Comparison of ENCODE assay signal across 1 cellular context in the genomic region with DNA sequence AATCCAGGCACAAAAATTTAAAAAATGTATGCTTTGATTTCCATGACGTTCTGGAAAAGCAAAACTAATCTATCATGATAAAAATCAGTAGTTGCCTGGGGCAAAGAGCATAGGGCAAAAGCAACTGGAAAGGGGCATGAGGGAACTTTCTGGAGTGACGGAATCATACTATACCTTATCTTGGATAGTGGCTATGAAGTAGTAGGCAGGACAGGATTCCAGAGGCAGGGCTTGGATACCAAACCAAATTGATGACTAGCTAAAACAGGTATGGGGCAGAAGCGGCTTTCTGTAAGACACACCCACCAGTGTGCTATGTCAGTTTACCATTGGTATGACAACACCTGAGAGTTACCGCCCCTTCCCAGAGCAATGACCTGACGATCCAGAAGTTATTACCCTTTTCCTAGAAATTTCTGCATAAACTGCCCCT.
TF ChIP-seq lines count a peak whose summit lies in the region.

No MANE protein-coding gene starts in this region.

TF ChIP-seq in HCT116, 20 proteins besides CTCF, POLR2A, EP300 and RAD21:
- TF ChIP-seq ZNF274 (IDR thresholded peaks at IDR 0.05; ENCODE audit: low read depth, low read length) (no peak), JUND (IDR thresholded peaks at IDR 0.05) (no peak), EZH2 (IDR thresholded peaks at IDR 0.05) (no peak), TCF7L2 (IDR thresholded peaks at IDR 0.05; ENCODE audit: borderline replicate concordance, extremely low read depth, insufficient read depth, insufficient read length) (no peak), SP1 (IDR thresholded peaks at IDR 0.05; ENCODE audit: low read depth) (no peak), ELF1 (IDR thresholded peaks at IDR 0.05; ENCODE audit: borderline replicate concordance, low read depth) (no peak), SRF (IDR thresholded peaks at IDR 0.05; ENCODE audit: low read depth) (no peak), EZH2phosphoT487 (IDR thresholded peaks at IDR 0.05; ENCODE audit: borderline replicate concordance) (no peak)
- TF ChIP-seq, protein P1, sequence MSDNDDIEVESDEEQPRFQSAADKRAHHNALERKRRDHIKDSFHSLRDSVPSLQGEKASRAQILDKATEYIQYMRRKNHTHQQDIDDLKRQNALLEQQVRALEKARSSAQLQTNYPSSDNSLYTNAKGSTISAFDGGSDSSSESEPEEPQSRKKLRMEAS (IDR thresholded peaks at IDR 0.05): no peak
- TF ChIP-seq, protein P2, sequence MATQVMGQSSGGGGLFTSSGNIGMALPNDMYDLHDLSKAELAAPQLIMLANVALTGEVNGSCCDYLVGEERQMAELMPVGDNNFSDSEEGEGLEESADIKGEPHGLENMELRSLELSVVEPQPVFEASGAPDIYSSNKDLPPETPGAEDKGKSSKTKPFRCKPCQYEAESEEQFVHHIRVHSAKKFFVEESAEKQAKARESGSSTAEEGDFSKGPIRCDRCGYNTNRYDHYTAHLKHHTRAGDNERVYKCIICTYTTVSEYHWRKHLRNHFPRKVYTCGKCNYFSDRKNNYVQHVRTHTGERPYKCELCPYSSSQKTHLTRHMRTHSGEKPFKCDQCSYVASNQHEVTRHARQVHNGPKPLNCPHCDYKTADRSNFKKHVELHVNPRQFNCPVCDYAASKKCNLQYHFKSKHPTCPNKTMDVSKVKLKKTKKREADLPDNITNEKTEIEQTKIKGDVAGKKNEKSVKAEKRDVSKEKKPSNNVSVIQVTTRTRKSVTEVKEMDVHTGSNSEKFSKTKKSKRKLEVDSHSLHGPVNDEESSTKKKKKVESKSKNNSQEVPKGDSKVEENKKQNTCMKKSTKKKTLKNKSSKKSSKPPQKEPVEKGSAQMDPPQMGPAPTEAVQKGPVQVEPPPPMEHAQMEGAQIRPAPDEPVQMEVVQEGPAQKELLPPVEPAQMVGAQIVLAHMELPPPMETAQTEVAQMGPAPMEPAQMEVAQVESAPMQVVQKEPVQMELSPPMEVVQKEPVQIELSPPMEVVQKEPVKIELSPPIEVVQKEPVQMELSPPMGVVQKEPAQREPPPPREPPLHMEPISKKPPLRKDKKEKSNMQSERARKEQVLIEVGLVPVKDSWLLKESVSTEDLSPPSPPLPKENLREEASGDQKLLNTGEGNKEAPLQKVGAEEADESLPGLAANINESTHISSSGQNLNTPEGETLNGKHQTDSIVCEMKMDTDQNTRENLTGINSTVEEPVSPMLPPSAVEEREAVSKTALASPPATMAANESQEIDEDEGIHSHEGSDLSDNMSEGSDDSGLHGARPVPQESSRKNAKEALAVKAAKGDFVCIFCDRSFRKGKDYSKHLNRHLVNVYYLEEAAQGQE (IDR thresholded peaks at IDR 0.05; ENCODE audit: low read depth): no peak
- TF ChIP-seq, protein P3, sequence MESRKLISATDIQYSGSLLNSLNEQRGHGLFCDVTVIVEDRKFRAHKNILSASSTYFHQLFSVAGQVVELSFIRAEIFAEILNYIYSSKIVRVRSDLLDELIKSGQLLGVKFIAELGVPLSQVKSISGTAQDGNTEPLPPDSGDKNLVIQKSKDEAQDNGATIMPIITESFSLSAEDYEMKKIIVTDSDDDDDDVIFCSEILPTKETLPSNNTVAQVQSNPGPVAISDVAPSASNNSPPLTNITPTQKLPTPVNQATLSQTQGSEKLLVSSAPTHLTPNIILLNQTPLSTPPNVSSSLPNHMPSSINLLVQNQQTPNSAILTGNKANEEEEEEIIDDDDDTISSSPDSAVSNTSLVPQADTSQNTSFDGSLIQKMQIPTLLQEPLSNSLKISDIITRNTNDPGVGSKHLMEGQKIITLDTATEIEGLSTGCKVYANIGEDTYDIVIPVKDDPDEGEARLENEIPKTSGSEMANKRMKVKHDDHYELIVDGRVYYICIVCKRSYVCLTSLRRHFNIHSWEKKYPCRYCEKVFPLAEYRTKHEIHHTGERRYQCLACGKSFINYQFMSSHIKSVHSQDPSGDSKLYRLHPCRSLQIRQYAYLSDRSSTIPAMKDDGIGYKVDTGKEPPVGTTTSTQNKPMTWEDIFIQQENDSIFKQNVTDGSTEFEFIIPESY (IDR thresholded peaks at IDR 0.05; ENCODE audit: extremely low read depth, insufficient replicate concordance, low read length): no peak
- TF ChIP-seq, protein P4, sequence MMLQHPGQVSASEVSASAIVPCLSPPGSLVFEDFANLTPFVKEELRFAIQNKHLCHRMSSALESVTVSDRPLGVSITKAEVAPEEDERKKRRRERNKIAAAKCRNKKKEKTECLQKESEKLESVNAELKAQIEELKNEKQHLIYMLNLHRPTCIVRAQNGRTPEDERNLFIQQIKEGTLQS (IDR thresholded peaks at IDR 0.05): no peak
